In genomic region chr6:33201935-33202334, GRCh38 we compare ENCODE assay signal across 9 cellular contexts. TPM values are rescaled to one million over a fixed set of nuclear protein-coding genes. Genes with fewer than 3 reads are reported as not detected.
A peak's percentile ranks its signal among the peaks of the same experiment; 100 is the strongest.
DNase-seq lines count a peak whose midpoint lies in the region; ATAC-seq and TF ChIP-seq lines count a peak whose summit lies in the region.
"Had no signal": no experiment of that assay in that cellular context is flagged by ENCODE, and none has a peak within 500 bp of the region (broad histone marks: within the 10 kb centered on the region; RNA-seq: fewer than 3 reads in every experiment).

No MANE protein-coding gene starts in this region.

- H3K4me3 Mint-ChIP-seq in activated T-helper 1 cell treated with anti-CD3 and anti-CD28 coated beads, Interleukin-12 subunit alpha, Interleukin-12 subunit beta, Interleukin-2, Interleukin-4 antibody, amounts not matched to agents 30 ng/mL and 10 ng/mL and 1 ng/mL, durations not matched to agents 14 hours and 24 hours and 36 hours, result peak overlapping the region; percentile 100

- POLR2A ChIA-PET in SK-N-SH (lab: Yijun Ruan, JAX), result no interaction called here

- peak overlapping the region; percentile 82 for H3K27ac Mint-ChIP-seq in activated T-helper 1 cell treated with anti-CD3 and anti-CD28 coated beads, Interleukin-12 subunit alpha, Interleukin-12 subunit beta, Interleukin-2, Interleukin-4 antibody, amounts not matched to agents 30 ng/mL and 10 ng/mL and 1 ng/mL, durations not matched to agents 14 hours and 24 hours and 36 hours

- H3K4me1 Mint-ChIP-seq in activated T-helper 1 cell treated with anti-CD3 and anti-CD28 coated beads, Interleukin-12 subunit alpha, Interleukin-12 subunit beta, Interleukin-2, Interleukin-4 antibody, amounts not matched to agents 30 ng/mL and 10 ng/mL and 1 ng/mL, durations not matched to agents 14 hours and 24 hours and 36 hours (ENCODE audit: low read depth), result peaks cover 85% of the 10 kb centered on the region

- no peak for TF ChIP-seq POLR2A in stomach (IDR thresholded peaks at IDR 0.05)

- H3K4me1 ChIP-seq in SK-N-SH (ENCODE audit: control insufficient read depth in 1 of 2, insufficient read depth in 2 of 2, low read depth in 1 of 2, low read length in 1 of 2) (peaks cover 28 to 45% of the 10 kb centered on the region in 2 experiments; a peak in 3 of 4 replicates), iPS-20b (ENCODE audit: insufficient read depth, low read length) (peaks cover 14% of the 10 kb centered on the region), stomach (peaks cover 60 to 80% (median 77%) of the 10 kb centered on the region in 4 donors)

- no peak overlapping the region for H2AFZ ChIP-seq in SK-N-SH (ENCODE audit: low read depth)

- no peaks in the 10 kb centered on the region for H3K27me3 ChIP-seq in SK-N-SH (ENCODE audit: insufficient read depth)
- peaks cover 21% of the 10 kb centered on the region for H3K27me3 ChIP-seq in iPS-20b (ENCODE audit: insufficient read depth, low read length)
- no peaks in the 10 kb centered on the region for H3K27me3 ChIP-seq in stomach

- H3K79me2 ChIP-seq in SK-N-SH (ENCODE audit: insufficient read depth), result peaks cover 64% of the 10 kb centered on the region

- no peak overlapping the region for H3K27ac ChIP-seq in SK-N-SH (ENCODE audit: low read depth in 2 of 2, low read length in 1 of 2)
- H3K27ac ChIP-seq in iPS-20b (ENCODE audit: low read length), result no peak overlapping the region
- peak overlapping the region in 4 of 5 donors; percentile 95 to 98 (median 98) for H3K27ac ChIP-seq in stomach

- intact Hi-C loops in activated T-helper 1 cell treated with anti-CD3 and anti-CD28 coated beads, Interleukin-12 subunit alpha, Interleukin-12 subunit beta, Interleukin-2, Interleukin-4 antibody, amounts not matched to agents 30 ng/mL and 10 ng/mL and 1 ng/mL, durations not matched to agents 14 hours and 24 hours and 36 hours (cut with micrococcal nuclease), result loop anchor here (2.0 to 10.0 kb wide), 7 partner anchors 217 to 1537 kb away; partner anchors contain the start of genes C6orf47, CSNK2B, CUTA and GPANK1
- intact Hi-C loops in stomach (cut with DNase I; ENCODE audit: low total_unique reads), result no loop called here

- peaks cover 25% of the 10 kb centered on the region for H4K20me1 ChIP-seq in SK-N-SH (ENCODE audit: insufficient read depth)

- WGBS in SK-N-SH (ENCODE audit: low lambda C conversion rate), result 84% methylated on average over 6 of the region's 6 CpGs
- 46 to 73% (median 51%) methylated on average over 6 of the region's 6 CpGs for WGBS in stomach, 5 donors

- TF ChIP-seq EP300 in SK-N-SH (IDR thresholded peaks at IDR 0.05; ENCODE audit: borderline replicate concordance in 1 of 2, low read depth in 1 of 2, low read length in 1 of 2) (no peak), stomach (IDR thresholded peaks at IDR 0.05) (no peak)

- peak overlapping the region; percentile 82 to 97; a peak in 3 of 4 replicates for H3K4me3 ChIP-seq in SK-N-SH (ENCODE audit: low read depth in 2 of 2, low read length in 1 of 2)
- H3K4me3 ChIP-seq in iPS-20b (ENCODE audit: low read length), result peak overlapping the region; percentile 96
- H3K4me3 ChIP-seq in stomach, result peak overlapping the region; percentile 77 to 94 (median 86)

- TF ChIP-seq CTCF in SK-N-SH (IDR thresholded peaks at IDR 0.05), result no peak
- no peak for TF ChIP-seq CTCF in stomach (IDR thresholded peaks at IDR 0.05)

- H3F3A ChIP-seq in SK-N-SH (replicated peaks; ENCODE audit: insufficient read depth), result peaks cover 22% of the 10 kb centered on the region

- peak overlapping the region; percentile 97 for H3K4me2 ChIP-seq in SK-N-SH

- no peak for TF ChIP-seq RAD21 in SK-N-SH (IDR thresholded peaks at IDR 0.05; ENCODE audit: low read length)

- no peaks in the 10 kb centered on the region for H3K9me3 ChIP-seq in SK-N-SH
- no peaks in the 10 kb centered on the region for H3K9me3 ChIP-seq in iPS-20b (ENCODE audit: insufficient read depth, low read depth, low read length)
- no peaks in the 10 kb centered on the region for H3K9me3 ChIP-seq in stomach

- no peaks in the 10 kb centered on the region for H3K9me2 ChIP-seq in SK-N-SH

- H3K9me3 Mint-ChIP-seq in activated T-helper 1 cell treated with anti-CD3 and anti-CD28 coated beads, Interleukin-12 subunit alpha, Interleukin-12 subunit beta, Interleukin-2, Interleukin-4 antibody, amounts not matched to agents 30 ng/mL and 10 ng/mL and 1 ng/mL, durations not matched to agents 14 hours and 24 hours and 36 hours, result no peaks in the 10 kb centered on the region

- no peaks in the 10 kb centered on the region for H3K27me3 Mint-ChIP-seq in activated T-helper 1 cell treated with anti-CD3 and anti-CD28 coated beads, Interleukin-12 subunit alpha, Interleukin-12 subunit beta, Interleukin-2, Interleukin-4 antibody, amounts not matched to agents 30 ng/mL and 10 ng/mL and 1 ng/mL, durations not matched to agents 14 hours and 24 hours and 36 hours (ENCODE audit: insufficient read depth)

- CTCF ChIA-PET in SK-N-SH (lab: Yijun Ruan, JAX), result no interaction called here

- H3K36me3 ChIP-seq in SK-N-SH (replicated peaks in 1 of 2; ENCODE audit: control insufficient read depth in 1 of 2, insufficient read depth in 2 of 2, low read length in 1 of 2) (peaks cover 21 to 30% of the 10 kb centered on the region in 2 experiments), iPS-20b (ENCODE audit: insufficient read depth, low read depth, low read length) (peaks cover 30% of the 10 kb centered on the region), stomach (peaks cover 22 to 36% (median 30%) of the 10 kb centered on the region in 4 donors)

- ATAC-seq in SK-N-SH treated with all-trans-retinoic acid at 6 μM for 48 hours (no peak), GM21515 (IDR thresholded peaks at IDR 0.05; ENCODE audit: unreplicated experiment) (no peak)

- DNase-seq in SK-N-SH, result no peak
- DNase-seq in activated T-helper 1 cell treated with anti-CD3 and anti-CD28 coated beads, Interleukin-12 subunit alpha, Interleukin-12 subunit beta, Interleukin-2, Interleukin-4 antibody, amounts not matched to agents 30 ng/mL and 10 ng/mL and 1 ng/mL, durations not matched to agents 14 hours and 24 hours and 36 hours (ENCODE audit: low spot score), result no peak
- DNase-seq in stomach, result no peak
- no peak for DNase-seq in superior temporal gyrus (ENCODE audit: extremely low spot score)
- DNase-seq in stimulated activated CD4-positive, alpha-beta T cell treated with anti-CD3 and anti-CD28 coated beads, Interleukin-2, amount 100 ng/mL, for 24 hours, result no peak
- DNase-seq: stimulated activated CD4-positive, alpha-beta T cell treated with anti-CD3 and anti-CD28 coated beads, Interleukin-4, amount 100 ng/mL, for 4 hours had no signal

- H3K36me3 Mint-ChIP-seq in activated T-helper 1 cell treated with anti-CD3 and anti-CD28 coated beads, Interleukin-12 subunit alpha, Interleukin-12 subunit beta, Interleukin-2, Interleukin-4 antibody, amounts not matched to agents 30 ng/mL and 10 ng/mL and 1 ng/mL, durations not matched to agents 14 hours and 24 hours and 36 hours (ENCODE audit: low read depth), result peaks cover 39% of the 10 kb centered on the region

- H3K9ac ChIP-seq in SK-N-SH, result peak overlapping the region; percentile 96
- H3K9ac ChIP-seq in iPS-20b (ENCODE audit: low read depth, low read length), result peak overlapping the region; percentile 95; the same call in 1 of the 2 replicates

RNA-seq across cellular contexts. Expression of gene SLC39A7, which starts 1.3 kb away (rescaled TPM):
- polyA plus RNA-seq in SK-N-SH (2012; rRNA removed), result 129 and 138 TPM in 2 replicates
- polyA plus RNA-seq in SK-N-SH (2012; cell fraction: cytosol; rRNA removed), result 125 and 141 TPM in 2 replicates
- 115 and 121 TPM in 2 replicates for polyA plus RNA-seq in SK-N-SH (2012; cell fraction: nucleus; rRNA removed)
- 67.1 and 68.8 TPM in 2 replicates for total RNA-seq in activated T-helper 1 cell treated with anti-CD3 and anti-CD28 coated beads, Interleukin-12 subunit alpha, Interleukin-12 subunit beta, Interleukin-2, Interleukin-4 antibody, amounts not matched to agents 30 ng/mL and 10 ng/mL and 1 ng/mL, durations not matched to agents 14 hours and 24 hours and 36 hours
- 100 to 1,000 TPM in 1 of 5 donors, 10 to 100 TPM in 3, 1 to 10 TPM in 1; 9.3 to 119 (median 75.8) TPM for total RNA-seq in stomach
- polyA plus RNA-seq in stomach, result 10 to 100 TPM; 33.6 to 59.8 (median 54.5) TPM

RNA-seq across cellular contexts. Expression of gene RXRB, which starts 1.5 kb away (rescaled TPM):
- 45.8 and 61.0 TPM in 2 replicates for polyA plus RNA-seq in SK-N-SH (2012; rRNA removed)
- polyA plus RNA-seq in SK-N-SH (2012; cell fraction: cytosol; rRNA removed), result 17.8 and 27.5 TPM in 2 replicates
- polyA plus RNA-seq in SK-N-SH (2012; cell fraction: nucleus; rRNA removed), result 154 and 237 TPM in 2 replicates
- total RNA-seq in activated T-helper 1 cell treated with anti-CD3 and anti-CD28 coated beads, Interleukin-12 subunit alpha, Interleukin-12 subunit beta, Interleukin-2, Interleukin-4 antibody, amounts not matched to agents 30 ng/mL and 10 ng/mL and 1 ng/mL, durations not matched to agents 14 hours and 24 hours and 36 hours, result 46.6 and 47.4 TPM in 2 replicates
- total RNA-seq in stomach, result 10 to 100 TPM in 3 of 5 donors, 1 to 10 TPM in 2; 2.9 to 50.4 (median 10.7) TPM
- 10 to 100 TPM; 15.9 to 32.7 (median 17.3) TPM for polyA plus RNA-seq in stomach

RNA-seq across cellular contexts. Expression of gene HSD17B8, which starts 2.5 kb away (rescaled TPM):
- polyA plus RNA-seq in SK-N-SH (2012; rRNA removed) (33.5 and 37.5 TPM in 2 replicates), stomach (10 to 100 TPM; 21.5 to 29.9 (median 24.5) TPM)
- polyA plus RNA-seq in SK-N-SH (2012; cell fraction: cytosol; rRNA removed), result 21.5 and 28.7 TPM in 2 replicates
- polyA plus RNA-seq in SK-N-SH (2012; cell fraction: nucleus; rRNA removed), result 51.3 and 79.0 TPM in 2 replicates
- total RNA-seq in activated T-helper 1 cell treated with anti-CD3 and anti-CD28 coated beads, Interleukin-12 subunit alpha, Interleukin-12 subunit beta, Interleukin-2, Interleukin-4 antibody, amounts not matched to agents 30 ng/mL and 10 ng/mL and 1 ng/mL, durations not matched to agents 14 hours and 24 hours and 36 hours, result 14.8 and 15.2 TPM in 2 replicates
- 10 to 100 TPM in 2 of 5 donors, 1 to 10 TPM in 2, not detected in 1; 8.0 to 24.8 (median 14.5) TPM for total RNA-seq in stomach

RNA-seq across cellular contexts. Expression of gene RING1, which starts 6.4 kb away (rescaled TPM):
- 55.1 and 61.3 TPM in 2 replicates for polyA plus RNA-seq in SK-N-SH (2012; rRNA removed)
- polyA plus RNA-seq in SK-N-SH (2012; cell fraction: cytosol; rRNA removed), result 30.4 and 40.3 TPM in 2 replicates
- polyA plus RNA-seq in SK-N-SH (2012; cell fraction: nucleus; rRNA removed), result 158 and 191 TPM in 2 replicates
- total RNA-seq in activated T-helper 1 cell treated with anti-CD3 and anti-CD28 coated beads, Interleukin-12 subunit alpha, Interleukin-12 subunit beta, Interleukin-2, Interleukin-4 antibody, amounts not matched to agents 30 ng/mL and 10 ng/mL and 1 ng/mL, durations not matched to agents 14 hours and 24 hours and 36 hours, result 50.7 and 53.4 TPM in 2 replicates
- 100 to 1,000 TPM in 1 of 5 donors, 10 to 100 TPM in 4; 14.3 to 140 (median 20.7) TPM for total RNA-seq in stomach
- 10 to 100 TPM; 35.1 to 45.4 (median 37.4) TPM for polyA plus RNA-seq in stomach

RNA-seq across cellular contexts. Expression of gene COL11A2, which starts 9.7 kb away (rescaled TPM):
- polyA plus RNA-seq in SK-N-SH (2012; rRNA removed) (0.99 and 1.1 TPM in 2 replicates), stomach (under 1 TPM in 2 of 3 donors, not detected in 1; 0.19 to 0.88 TPM)
- polyA plus RNA-seq in SK-N-SH (2012; cell fraction: cytosol; rRNA removed), result 0.17 and 0.30 TPM in 2 replicates
- 11.9 TPM in 2 replicates for polyA plus RNA-seq in SK-N-SH (2012; cell fraction: nucleus; rRNA removed)
- 0.61 and 0.65 TPM in 2 replicates for total RNA-seq in activated T-helper 1 cell treated with anti-CD3 and anti-CD28 coated beads, Interleukin-12 subunit alpha, Interleukin-12 subunit beta, Interleukin-2, Interleukin-4 antibody, amounts not matched to agents 30 ng/mL and 10 ng/mL and 1 ng/mL, durations not matched to agents 14 hours and 24 hours and 36 hours
- total RNA-seq in stomach, result 1 to 10 TPM in 1 of 5 donors, under 1 TPM in 2, not detected in 2; under 0.01 to 1.5 (median 0.87) TPM

Comparison
In these comparisons a context has a peak if more than half of its experiments do, and no peak if none do; other contexts are left out.
1. H3K27ac ChIP-seq: peak in stomach (4 of 5); none in SK-N-SH (0 of 2) and iPS-20b (single experiment).
2. Peak in every context shown above with its lines, with median percentiles within 50 percentile points of each other: H3K4me3 ChIP-seq.